28 cellular contexts compared by ENCODE assay signal in the genomic region with DNA sequence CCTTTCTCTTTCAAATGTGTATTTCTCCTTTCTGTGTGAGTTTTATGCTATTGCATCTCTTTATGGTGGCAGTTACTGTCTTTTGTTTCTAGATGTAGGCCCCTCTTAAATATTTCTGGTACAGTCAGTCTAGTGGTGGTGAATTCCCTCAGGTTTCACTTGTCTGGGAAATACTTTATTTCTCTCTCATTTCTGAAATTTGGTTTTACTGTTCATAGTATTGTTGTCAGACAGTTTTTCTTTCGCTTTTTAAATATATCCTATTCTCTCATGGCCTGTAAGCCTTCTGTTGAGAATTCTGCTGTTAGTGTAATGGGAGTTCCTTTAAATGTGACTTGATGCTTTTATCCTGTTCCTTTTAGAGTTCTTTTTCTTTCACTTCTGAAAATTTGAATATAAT.
DNase-seq lines count a peak whose midpoint lies in the region; ATAC-seq lines count a peak whose summit lies in the region.
"Had no signal": no experiment of that assay in that cellular context is flagged by ENCODE, and none has a peak within 500 bp of the region (broad histone marks: within the 10 kb centered on the region; RNA-seq: fewer than 3 reads in every experiment).

No MANE protein-coding gene starts in this region.

- DNase-seq in DMS79 treated with DMSO at 0.1 percent for 48 hours (lab: John Stamatoyannopoulos, UW) (no peak), NCI-H2107 (lab: John Stamatoyannopoulos, UW) (no peak)
- DNase-seq in stimulated activated naive B cell treated with anti-CD40 and anti-IgM and Interleukin-4, amounts not matched to agents 10 μg/mL and 1 μg/mL and 100 μg/mL, for 72 hours = no peak
- DNase-seq: activated CD4-positive, CD25-positive, alpha-beta regulatory T cell; activated CD8-positive, alpha-beta T cell treated with anti-CD3 and anti-CD28 coated beads, Interleukin-2, amount 10 ng/mL, durations not matched to agents 7 days and 5 days; activated naive CD4-positive, alpha-beta T cell treated with anti-CD3 and anti-CD28 coated beads, Interleukin-2, amount 50 U/mL, for 16 hours; activated T-cell treated with anti-CD3 and anti-CD28 coated beads, Interleukin-2, amount 50 U/mL, for 4 hours; aorta; effector CD4-positive, alpha-beta T cell; EL; left lung; MG63; midbrain; NCI-H187; NCI-H446; nephron progenitor cell; NK-92 treated with Interleukin-12 subunit alpha and Interleukin-12 subunit beta, amount 100 ng/mL, for 24 hours; stimulated activated CD4-positive, alpha-beta T cell treated with anti-CD3 and anti-CD28 coated beads, Interleukin-1b, Interleukin-23, amount 100 ng/mL, for 48 hours had no signal

- no peaks in the 10 kb centered on the region for H3K4me1 Mint-ChIP-seq in stimulated activated naive B cell treated with anti-CD40 and anti-IgM and Interleukin-4, amounts not matched to agents 10 μg/mL and 1 μg/mL and 100 μg/mL, for 72 hours
- H3K4me1 Mint-ChIP-seq: central memory CD8-positive, alpha-beta T cell; nephron progenitor cell had no signal

- H3K27me3 ChIP-seq in ACC112 (ENCODE audit: insufficient read depth, low read length) = no peaks in the 10 kb centered on the region
- H3K27me3 ChIP-seq: left lung, MG63, tibial nerve had no signal

- H3K9me3 Mint-ChIP-seq in stimulated activated naive B cell treated with anti-CD40 and anti-IgM and Interleukin-4, amounts not matched to agents 10 μg/mL and 1 μg/mL and 100 μg/mL, for 72 hours = peaks cover 0 to 3% of the 10 kb centered on the region in 2 donors
- H3K9me3 Mint-ChIP-seq: nephron progenitor cell had no signal

- peak; percentile 74 for ATAC-seq in GM19035 (IDR thresholded peaks at IDR 0.05; ENCODE audit: unreplicated experiment)
- peak; percentile 68 for ATAC-seq in HG02623 (IDR thresholded peaks at IDR 0.05; ENCODE audit: unreplicated experiment)
- ATAC-seq in HG03342 (IDR thresholded peaks at IDR 0.05; ENCODE audit: unreplicated experiment) = peak; percentile 67
- no peak for ATAC-seq in stimulated activated naive B cell treated with anti-CD40 and anti-IgM and Interleukin-4, amounts not matched to agents 10 μg/mL and 1 μg/mL and 100 μg/mL, for 72 hours (replicated peaks)
- ATAC-seq in GM21423 (IDR thresholded peaks at IDR 0.05; ENCODE audit: unreplicated experiment) = no peak
- ATAC-seq: activated CD8-positive, alpha-beta T cell treated with anti-CD3 and anti-CD28 coated beads, Interleukin-2, amount 10 ng/mL, durations not matched to agents 7 days and 5 days; activated T-cell treated with anti-CD3 and anti-CD28 coated beads, Interleukin-2, amount 50 U/mL, for 4 hours; left lung had no signal

- no peaks in the 10 kb centered on the region for H3K36me3 ChIP-seq in ACC112 (ENCODE audit: insufficient read depth, low read length)
- H3K36me3 ChIP-seq: HAP-1, left lung, MG63, tibial nerve had no signal

- H3K27ac ChIP-seq in ACC112 (ENCODE audit: low read depth, low read length) = no peak overlapping the region
- H3K27ac ChIP-seq: 22Rv1, left lung, tibial nerve had no signal

- no peaks in the 10 kb centered on the region for H3K27me3 Mint-ChIP-seq in stimulated activated naive B cell treated with anti-CD40 and anti-IgM and Interleukin-4, amounts not matched to agents 10 μg/mL and 1 μg/mL and 100 μg/mL, for 72 hours
- H3K27me3 Mint-ChIP-seq: central memory CD8-positive, alpha-beta T cell; stimulated activated naive CD8-positive, alpha-beta T cell treated with anti-CD3 and anti-CD28 coated beads, Interleukin-15, Interleukin-2, amounts not matched to agents 100 ng/mL and 50 ng/mL, for 24 hours had no signal

- H3K4me3 Mint-ChIP-seq in stimulated activated naive B cell treated with anti-CD40 and anti-IgM and Interleukin-4, amounts not matched to agents 10 μg/mL and 1 μg/mL and 100 μg/mL, for 72 hours = no peak overlapping the region
- H3K4me3 Mint-ChIP-seq: activated CD8-positive, alpha-beta T cell treated with anti-CD3 and anti-CD28 coated beads, Interleukin-2, amount 10 ng/mL, durations not matched to agents 7 days and 5 days; activated T-cell treated with anti-CD3 and anti-CD28 coated beads, Interleukin-2, amount 50 U/mL, for 4 hours; central memory CD8-positive, alpha-beta T cell; nephron progenitor cell; stimulated activated naive CD8-positive, alpha-beta T cell treated with anti-CD3 and anti-CD28 coated beads, Interleukin-15, Interleukin-2, amounts not matched to agents 100 ng/mL and 50 ng/mL, for 24 hours had no signal

- no peaks in the 10 kb centered on the region for H3K79me2 ChIP-seq in ACC112 (ENCODE audit: control insufficient read depth, insufficient read depth, low read length, unreplicated experiment)

- H3K4me3 ChIP-seq in ACC112 (ENCODE audit: low read depth, low read length) = no peak overlapping the region
- H3K4me3 ChIP-seq: HAP-1, left lung, MG63, tibial nerve had no signal

- H3K36me3 Mint-ChIP-seq in stimulated activated naive B cell treated with anti-CD40 and anti-IgM and Interleukin-4, amounts not matched to agents 10 μg/mL and 1 μg/mL and 100 μg/mL, for 72 hours = no peaks in the 10 kb centered on the region

- peak overlapping the region; percentile 32 for H2AFZ ChIP-seq in ACC112 (ENCODE audit: low read length, unreplicated experiment)

- no peaks in the 10 kb centered on the region for H3K4me1 ChIP-seq in ACC112 (ENCODE audit: control insufficient read depth, insufficient read depth, low read length, unreplicated experiment)
- H3K4me1 ChIP-seq: HAP-1, left lung, tibial nerve had no signal

- H3K27ac Mint-ChIP-seq in stimulated activated naive B cell treated with anti-CD40 and anti-IgM and Interleukin-4, amounts not matched to agents 10 μg/mL and 1 μg/mL and 100 μg/mL, for 72 hours = no peak overlapping the region
- H3K27ac Mint-ChIP-seq: activated CD8-positive, alpha-beta T cell treated with anti-CD3 and anti-CD28 coated beads, Interleukin-2, amount 10 ng/mL, durations not matched to agents 7 days and 5 days; nephron progenitor cell; stimulated activated naive CD8-positive, alpha-beta T cell treated with anti-CD3 and anti-CD28 coated beads, Interleukin-15, Interleukin-2, amounts not matched to agents 100 ng/mL and 50 ng/mL, for 24 hours had no signal

Comparison
In these comparisons a context has a peak if more than half of its experiments do, and no peak if none do; other contexts are left out.
1. ATAC-seq: peak in GM19035 (single experiment), HG02623 (single experiment) and HG03342 (single experiment); none in stimulated activated naive B cell treated with anti-CD40 and anti-IgM and Interleukin-4, amounts not matched to agents 10 μg/mL and 1 μg/mL and 100 μg/mL, for 72 hours (0 of 2) and GM21423 (single experiment).